Comparison of ENCODE assay signal across 14 cellular contexts in the genomic region with DNA sequence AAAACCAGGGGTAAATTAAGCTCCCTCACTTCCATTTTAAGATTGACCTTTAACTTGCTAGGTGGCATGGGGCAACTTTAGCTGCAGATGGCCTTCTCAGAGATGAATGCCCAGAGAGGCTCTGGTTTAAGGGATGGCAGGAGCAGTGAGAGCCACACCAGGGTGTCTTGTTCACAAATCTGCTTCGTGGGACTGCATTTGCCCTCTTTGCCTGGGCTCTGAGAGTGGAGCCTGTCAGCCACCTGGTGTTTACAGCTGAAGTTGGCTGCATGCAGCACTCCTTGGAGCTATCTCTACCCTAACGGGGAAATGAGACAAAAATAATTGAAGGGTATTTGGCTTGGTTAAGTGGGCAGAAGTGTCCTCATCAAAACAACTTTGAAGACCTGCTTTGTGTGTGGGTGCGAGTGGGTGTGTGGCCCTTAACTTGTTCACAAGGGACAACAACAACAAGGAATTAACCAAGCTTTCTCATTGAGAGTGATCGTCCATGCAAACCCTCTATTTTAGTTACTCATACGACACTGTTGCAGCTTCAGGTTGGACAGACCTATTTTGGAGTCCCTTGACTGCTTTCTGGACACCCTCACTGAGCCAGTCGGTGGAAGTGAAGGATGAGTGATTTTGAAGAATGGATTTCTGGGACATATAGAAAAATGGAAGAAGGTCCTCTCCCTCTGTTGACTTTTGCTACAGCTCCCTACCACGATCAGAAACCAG. TPM values are rescaled to one million over a fixed set of nuclear protein-coding genes. Genes with fewer than 3 reads are reported as not detected.
DNase-seq lines count a peak whose midpoint lies in the region; ATAC-seq and TF ChIP-seq lines count a peak whose summit lies in the region.
"Had no signal": no experiment of that assay in that cellular context is flagged by ENCODE, and none has a peak within 500 bp of the region (broad histone marks: within the 10 kb centered on the region; RNA-seq: fewer than 3 reads in every experiment).

No MANE protein-coding gene starts in this region.

- H3K9me3 ChIP-seq in body of pancreas: no peaks in the 10 kb centered on the region
- H3K9me3 ChIP-seq in gastrocnemius medialis: no peaks in the 10 kb centered on the region
- no peaks in the 10 kb centered on the region for H3K9me3 ChIP-seq in CD8-positive, alpha-beta T cell (ENCODE audit: low read length)

- DNase-seq in NCI-H1417 (lab: John Stamatoyannopoulos, UW) (peak; percentile 18 to 50 (median 36)), NCI-H1417 treated with DMSO at 0.1 percent for 48 hours (lab: John Stamatoyannopoulos, UW) (no peak), NCI-H1694 (lab: John Stamatoyannopoulos, UW) (peak; percentile 51), body of pancreas (peak in 3 of 4 donors; percentile 18 to 52 (median 31)), gastrocnemius medialis (peak; percentile 64 to 87), HFFc6 (no peak), superior temporal gyrus (ENCODE audit: extremely low spot score) (no peak)
- no peak for DNase-seq in CD8-positive, alpha-beta T cell
- DNase-seq: activated CD4-positive, alpha-beta T cell treated with anti-CD3 and anti-CD28 coated beads for 48 hours; activated T-cell treated with anti-CD3 and anti-CD28 coated beads, Interleukin-2, amount 50 U/mL, for 1 hour; NCI-H526 had no signal

- TF ChIP-seq POLR2A in body of pancreas (IDR thresholded peaks at IDR 0.05) (no peak), gastrocnemius medialis (IDR thresholded peaks at IDR 0.05) (no peak)

- H3K36me3 ChIP-seq in body of pancreas (replicated peaks in 1 of 2; ENCODE audit: insufficient read depth in 1 of 2, low read depth in 2 of 2) (no peaks in the 10 kb centered on the region), gastrocnemius medialis (no peaks in the 10 kb centered on the region)
- no peaks in the 10 kb centered on the region for H3K36me3 ChIP-seq in CD8-positive, alpha-beta T cell (ENCODE audit: insufficient read depth, low read length)

- H3K36me3 Mint-ChIP-seq in HFFc6 (ENCODE audit: low read depth): peaks cover 4% of the 10 kb centered on the region; the same call in 1 of the 2 replicates
- peaks cover 8% of the 10 kb centered on the region for H3K36me3 Mint-ChIP-seq in CD8-positive, alpha-beta T cell

- peak in 3 of 7 experiments; percentile 6 to 28 (median 15) for TF ChIP-seq CTCF in body of pancreas (IDR thresholded peaks at IDR 0.05)
- peak in 4 of 5 experiments; percentile 40 to 53 (median 44) for TF ChIP-seq CTCF in gastrocnemius medialis (IDR thresholded peaks at IDR 0.05 in 4 of 5, conservative IDR thresholded peaks at IDR 0.05 in 1 of 5)
- no peak for TF ChIP-seq CTCF in HFFc6 (IDR thresholded peaks at IDR 0.05)
- no peak for TF ChIP-seq CTCF in CD8-positive, alpha-beta T cell (IDR thresholded peaks at IDR 0.05)

- peaks cover 30% of the 10 kb centered on the region for H3K4me1 Mint-ChIP-seq in HFFc6 (ENCODE audit: low read depth)
- peaks cover 11% of the 10 kb centered on the region for H3K4me1 Mint-ChIP-seq in CD8-positive, alpha-beta T cell (ENCODE audit: low read depth)

- H3K27ac ChIP-seq in body of pancreas (peak overlapping the region; percentile 3 to 9 (median 6)), gastrocnemius medialis (peak overlapping the region; percentile 78 to 99 (median 96))
- no peak overlapping the region for H3K27ac ChIP-seq in CD8-positive, alpha-beta T cell (ENCODE audit: low read depth, low read length)
- H3K27ac ChIP-seq: hepatocyte had no signal

- H3K4me3 ChIP-seq in body of pancreas: no peak overlapping the region
- H3K4me3 ChIP-seq in gastrocnemius medialis: peak overlapping the region; percentile 10 to 26 (median 21)
- H3K4me3 ChIP-seq in CD8-positive, alpha-beta T cell (ENCODE audit: low read depth, low read length): no peak overlapping the region
- H3K4me3 ChIP-seq: coronary artery, hepatocyte, lung had no signal

- no peak overlapping the region for H3K27ac Mint-ChIP-seq in HFFc6
- H3K27ac Mint-ChIP-seq in CD8-positive, alpha-beta T cell: no peak overlapping the region

- CTCF ChIA-PET in CD8-positive, alpha-beta T cell (lab: Charles Lee): interaction anchor here (0.8 to 2.4 kb wide), 3 partner anchors 513 to 624 kb away, joined by 3 to 7 read pairs (median 6); no protein-coding TSS in a partner anchor

- ATAC-seq in body of pancreas (no peak), gastrocnemius medialis (peak; percentile 83 to 93)
- no peak for ATAC-seq in CD8-positive, alpha-beta T cell

- H3K9me3 Mint-ChIP-seq in HFFc6: no peaks in the 10 kb centered on the region
- no peaks in the 10 kb centered on the region for H3K9me3 Mint-ChIP-seq in CD8-positive, alpha-beta T cell

- intact Hi-C loops in body of pancreas (cut with DNase I) (no loop called here), gastrocnemius medialis (cut with DNase I; ENCODE audit: low total_unique reads) (loop anchor here (2.0 kb wide), 2 partner anchors 20 to 48 kb away; no protein-coding TSS in a partner anchor)
- intact Hi-C loops in CD8-positive, alpha-beta T cell (cut with DNase I, micrococcal nuclease): no loop called here

- H3K4me1 ChIP-seq in body of pancreas: peaks cover 41% of the 10 kb centered on the region
- H3K4me1 ChIP-seq in gastrocnemius medialis: peaks cover 72 to 92% of the 10 kb centered on the region in 2 donors
- no peaks in the 10 kb centered on the region for H3K4me1 ChIP-seq in CD8-positive, alpha-beta T cell (ENCODE audit: insufficient read depth, low read length)

- in situ Hi-C loops in gastrocnemius medialis (cut with MboI; ENCODE audit: low sequenced_read_pairs in 4 of 4): loop anchor here in 2 of 4 donors (5.0 to 10.0 kb wide), 3 partner anchors 46 to 619 kb away; no protein-coding TSS in a partner anchor

- H3K27me3 ChIP-seq in body of pancreas (no peaks in the 10 kb centered on the region), gastrocnemius medialis (no peaks in the 10 kb centered on the region)
- H3K27me3 ChIP-seq in CD8-positive, alpha-beta T cell (ENCODE audit: insufficient read depth, low read length): no peaks in the 10 kb centered on the region
- H3K27me3 ChIP-seq: hepatocyte had no signal

- no peak overlapping the region for H3K4me3 Mint-ChIP-seq in HFFc6
- no peak overlapping the region for H3K4me3 Mint-ChIP-seq in CD8-positive, alpha-beta T cell

- POLR2A ChIA-PET in CD8-positive, alpha-beta T cell (lab: Charles Lee): interaction anchor here (1.5 kb wide), 1 partner anchor 30 kb away, joined by 3 read pairs; the partner anchor contains the start of gene PGM1

- H3K27me3 Mint-ChIP-seq in HFFc6 (ENCODE audit: insufficient read depth): no peaks in the 10 kb centered on the region
- H3K27me3 Mint-ChIP-seq in CD8-positive, alpha-beta T cell (ENCODE audit: low read depth): no peaks in the 10 kb centered on the region

- WGBS in body of pancreas, 2 donors: 42 to 56% methylated on average over 7 of the region's 7 CpGs

RNA-seq across cellular contexts. Expression of gene PGM1, which starts 29.8 kb away (rescaled TPM):
- total RNA-seq in body of pancreas: 100 to 1,000 TPM in 1 of 2 donors, 10 to 100 TPM in 1; 68.5 to 123 TPM
- total RNA-seq in gastrocnemius medialis: 100 to 1,000 TPM; 320 to 713 (median 666) TPM
- total RNA-seq in HFFc6 (2021; fragmentation: NEBNext Ultra II Directional; extraction: Animal tissue kit (Norgen Biotek cat#: 25700)): 10 to 100 TPM; 31.6 to 46.2 (median 32.9) TPM
- 1 to 10 TPM; 4.3 to 5.0 TPM for total RNA-seq in CD8-positive, alpha-beta T cell

Comparison
In these comparisons a context has a peak if more than half of its experiments do, and no peak if none do; other contexts are left out.
1. DNase-seq: peak in NCI-H1417 (3 of 3), NCI-H1694 (single experiment), body of pancreas (3 of 4) and gastrocnemius medialis (2 of 2); none in NCI-H1417 treated with DMSO at 0.1 percent for 48 hours (single experiment), HFFc6 (single experiment), superior temporal gyrus (single experiment) and CD8-positive, alpha-beta T cell (0 of 7).
2. ATAC-seq: peak in gastrocnemius medialis (2 of 2); none in body of pancreas (single experiment) and CD8-positive, alpha-beta T cell (single experiment).
3. H3K4me3 ChIP-seq: peak in gastrocnemius medialis (4 of 4); none in body of pancreas (0 of 2) and CD8-positive, alpha-beta T cell (single experiment).
4. CTCF ChIP-seq: peak in gastrocnemius medialis (4 of 5); none in HFFc6 (single experiment) and CD8-positive, alpha-beta T cell (single experiment).
5. RNA of gene PGM1, which starts 29.8 kb away (total RNA-seq): 320 to 713 TPM in gastrocnemius medialis, 68.5 to 123 TPM in body of pancreas and 31.6 to 46.2 TPM in HFFc6; 4.3 to 5.0 TPM in CD8-positive, alpha-beta T cell; every median in the first group is over 4 times any median in the second.